9 cellular contexts compared by ENCODE assay signal in genomic region chr19:14080887-14081796, GRCh38. TPM values are rescaled to one million over a fixed set of nuclear protein-coding genes. Genes with fewer than 3 reads are reported as not detected.
DNase-seq lines count a peak whose midpoint lies in the region; ATAC-seq and TF ChIP-seq lines count a peak whose summit lies in the region.
"Had no signal": no experiment of that assay in that cellular context is flagged by ENCODE, and none has a peak within 500 bp of the region (broad histone marks: within the 10 kb centered on the region; RNA-seq: fewer than 3 reads in every experiment).

No MANE protein-coding gene starts in this region.

- H3K4me1 Mint-ChIP-seq in central memory CD8-positive, alpha-beta T cell: peaks cover 11% of the 10 kb centered on the region

- 0 to 1% (median 0%) methylated on average over 49 to 50 of the region's 50 CpGs for WGBS in spleen, 5 donors

- H3K36me3 Mint-ChIP-seq in central memory CD8-positive, alpha-beta T cell (ENCODE audit: insufficient read depth): peaks cover 9% of the 10 kb centered on the region

- peaks cover 7 to 66% (median 32%) of the 10 kb centered on the region in 6 donors for H3K4me1 ChIP-seq in spleen

- ATAC-seq in GM19025 (IDR thresholded peaks at IDR 0.05; ENCODE audit: low read depth, unreplicated experiment) (peak; percentile 85), HG03280 (IDR thresholded peaks at IDR 0.05; ENCODE audit: unreplicated experiment) (peak; percentile 87)
- peak; percentile 96 for ATAC-seq in central memory CD8-positive, alpha-beta T cell (replicated peaks; ENCODE audit: extremely low read depth, poor library complexity, severe bottlenecking)

- TF ChIP-seq CTCF in AG09319 (IDR thresholded peaks at IDR 0.05; ENCODE audit: low read depth, low read length) (no peak), spleen (IDR thresholded peaks at IDR 0.05 in 8 of 11, conservative IDR thresholded peaks at IDR 0.05 in 3 of 11) (peak in 3 of 11 experiments; percentile 7 to 44 (median 20))

- peak overlapping the region; percentile 82 for H3K4me3 Mint-ChIP-seq in central memory CD8-positive, alpha-beta T cell

- peak overlapping the region; percentile 66 to 77 (median 70) for H3K4me3 ChIP-seq in spleen

- no peaks in the 10 kb centered on the region for H3K27me3 Mint-ChIP-seq in central memory CD8-positive, alpha-beta T cell

- peaks cover 0 to 4% (median 0%) of the 10 kb centered on the region in 6 donors for H3K36me3 ChIP-seq in spleen

- peak in 1 of 3 donors; percentile 74 for TF ChIP-seq POLR2A in spleen (IDR thresholded peaks at IDR 0.05)

- intact Hi-C loops in spleen (cut with DNase I; ENCODE audit: low total_unique reads): loop anchor here (10.0 kb wide), 1 partner anchor 54 kb away; the partner anchor contains the start of gene ASF1B

- no peaks in the 10 kb centered on the region for H3K9me3 ChIP-seq in spleen

- H3K27me3 ChIP-seq in spleen (replicated peaks in 1 of 7): no peaks in the 10 kb centered on the region

- peak overlapping the region; percentile 85 to 96 (median 92) for H3K27ac ChIP-seq in spleen

- no peaks in the 10 kb centered on the region for H3K9me3 Mint-ChIP-seq in central memory CD8-positive, alpha-beta T cell

- peak overlapping the region; percentile 94 for H3K27ac Mint-ChIP-seq in central memory CD8-positive, alpha-beta T cell (ENCODE audit: low read depth)

- DNase-seq in AG09319 (ENCODE audit: extremely low read depth, low read depth): peak; percentile 99
- peak; percentile 97 for DNase-seq in NCI-H345 (lab: John Stamatoyannopoulos, UW)
- DNase-seq in activated CD4-positive, CD25-positive, alpha-beta regulatory T cell (lab: John Stamatoyannopoulos, UW): peak; percentile 96 to 98 (median 97)
- DNase-seq in central memory CD8-positive, alpha-beta T cell (ENCODE audit: low spot score in 2 of 2): peak; percentile 100
- DNase-seq in iris pigment epithelial cell (ENCODE audit: low read depth): peak; percentile 99
- peak; percentile 97 for DNase-seq in spleen

RNA-seq across cellular contexts. Expression of gene C19orf67, which starts 4.4 kb away (rescaled TPM):
- total RNA-seq in spleen: 1 to 10 TPM in 1 of 7 donors, not detected in 6; 4.9 TPM
- not detected for polyA plus RNA-seq in spleen

RNA-seq across cellular contexts. Expression of gene MISP3, which starts 8.6 kb away (rescaled TPM):
- total RNA-seq in spleen: 1 to 10 TPM; 1.8 to 8.0 (median 2.0) TPM
- polyA plus RNA-seq in spleen: 1 to 10 TPM; 1.5 to 2.2 (median 1.9) TPM

RNA-seq across cellular contexts. Expression of gene SAMD1, which starts 9.4 kb away (rescaled TPM):
- 10 to 100 TPM; 25.5 to 36.8 (median 30.6) TPM for total RNA-seq in spleen
- polyA plus RNA-seq in spleen: 10 to 100 TPM; 19.6 to 31.4 (median 24.3) TPM

RNA-seq across cellular contexts. Expression of gene PALM3, which starts 19.3 kb away (rescaled TPM):
- total RNA-seq in spleen: not detected
- polyA plus RNA-seq in spleen: under 1 TPM; 0.02 to 0.32 (median 0.05) TPM
- total RNA-seq: T-helper 2 cell treated with Interferon-gamma antibody and Interleukin-4, amounts not matched to agents 100 ng/mL and 5 ng/mL, for 36 hours had no signal

RNA-seq across cellular contexts. Expression of gene PRKACA, which starts 36.4 kb away (rescaled TPM):
- total RNA-seq in spleen: 100 to 1,000 TPM in 6 of 7 donors, 10 to 100 TPM in 1; 87.7 to 256 (median 132) TPM
- polyA plus RNA-seq in spleen: 10 to 100 TPM; 26.6 to 77.3 (median 31.4) TPM

Comparison
In these comparisons a context has a peak if more than half of its experiments do, and no peak if none do; other contexts are left out.
1. Peak in every context shown above with its lines: DNase-seq, ATAC-seq, H3K4me3 ChIP-seq and H3K27ac ChIP-seq.